In genomic region chr13:93963266-93964131, GRCh38 we compare ENCODE assay signal across 11 cellular contexts.
DNase-seq lines count a peak whose midpoint lies in the region; ATAC-seq and TF ChIP-seq lines count a peak whose summit lies in the region.
"Had no signal": no experiment of that assay in that cellular context is flagged by ENCODE, and none has a peak within 500 bp of the region (broad histone marks: within the 10 kb centered on the region; RNA-seq: fewer than 3 reads in every experiment).

No MANE protein-coding gene starts in this region.

- no peaks in the 10 kb centered on the region for H3K9me3 ChIP-seq in endodermal cell (ENCODE audit: control insufficient read depth, low read length)

- no peaks in the 10 kb centered on the region for H3K27me3 ChIP-seq in endodermal cell (ENCODE audit: control insufficient read depth, insufficient read depth, low read length, poor library complexity, severe bottlenecking)

- DNase-seq in DMS79 treated with DMSO at 0.1 percent for 48 hours (lab: John Stamatoyannopoulos, UW) (peak; percentile 68), DMS79 (lab: John Stamatoyannopoulos, UW) (no peak), NCI-H69 (lab: John Stamatoyannopoulos, UW) (peak; percentile 96), endodermal cell (no peak), skeletal muscle cell (ENCODE audit: low read depth) (peak; percentile 62)
- DNase-seq in activated T-cell treated with anti-CD3 and anti-CD28 coated beads, Interleukin-2, amount 50 U/mL, for 24 hours = no peak
- no peak for DNase-seq in activated naive CD4-positive, alpha-beta T cell treated with Interleukin-2 at 50 U/mL for 16 hours
- DNase-seq: effector CD8-positive, alpha-beta T cell; left cardiac atrium; NCI-H524 treated with DMSO at 0.1 percent for 48 hours had no signal

- H3K27ac ChIP-seq in endodermal cell (ENCODE audit: low read depth, low read length) = no peak overlapping the region

- H3K27me3 Mint-ChIP-seq in endodermal cell (ENCODE audit: insufficient read depth) = no peaks in the 10 kb centered on the region
- peaks cover 8% of the 10 kb centered on the region for H3K27me3 Mint-ChIP-seq in activated T-cell treated with anti-CD3 and anti-CD28 coated beads, Interleukin-2, amount 50 U/mL, for 24 hours

- WGBS in endodermal cell (ENCODE audit: insufficient coverage in 1 of 2, insufficient read length in 1 of 2), 2 experiments = 69 to 78% methylated on average over 4 to 6 of the region's 6 CpGs

- no peaks in the 10 kb centered on the region for H3K36me3 ChIP-seq in endodermal cell (ENCODE audit: control insufficient read depth, insufficient read depth, low read length)

- no peak for TF ChIP-seq CTCF in endodermal cell (conservative IDR thresholded peaks at IDR 0.05)

- H3K27ac Mint-ChIP-seq in endodermal cell = peak overlapping the region; percentile 1
- H3K27ac Mint-ChIP-seq in activated T-cell treated with anti-CD3 and anti-CD28 coated beads, Interleukin-2, amount 50 U/mL, for 24 hours = no peak overlapping the region

- H3K4me1 Mint-ChIP-seq in endodermal cell = peaks cover 35% of the 10 kb centered on the region
- no peaks in the 10 kb centered on the region for H3K4me1 Mint-ChIP-seq in activated T-cell treated with anti-CD3 and anti-CD28 coated beads, Interleukin-2, amount 50 U/mL, for 24 hours (ENCODE audit: low read depth)

- ATAC-seq in HG02759 (IDR thresholded peaks at IDR 0.05; ENCODE audit: unreplicated experiment) = no peak
- ATAC-seq: left cardiac atrium had no signal

- no peaks in the 10 kb centered on the region for H3K9me3 Mint-ChIP-seq in endodermal cell
- H3K9me3 Mint-ChIP-seq in activated T-cell treated with anti-CD3 and anti-CD28 coated beads, Interleukin-2, amount 50 U/mL, for 24 hours = no peaks in the 10 kb centered on the region

- no peak overlapping the region for H3K4me3 ChIP-seq in endodermal cell (ENCODE audit: low read length)
- no peak overlapping the region for H3K4me3 ChIP-seq in skeletal muscle cell (ENCODE audit: low read depth, low read length)

- no peak overlapping the region for H3K4me3 Mint-ChIP-seq in endodermal cell
- no peak overlapping the region for H3K4me3 Mint-ChIP-seq in activated T-cell treated with anti-CD3 and anti-CD28 coated beads, Interleukin-2, amount 50 U/mL, for 24 hours

- peaks cover 7% of the 10 kb centered on the region for H3K4me1 ChIP-seq in endodermal cell (ENCODE audit: control insufficient read depth, insufficient read depth, low read length)

- no peak overlapping the region for H3K9ac ChIP-seq in endodermal cell (ENCODE audit: extremely low read depth, low read length, poor library complexity, severe bottlenecking)

- no peaks in the 10 kb centered on the region for H3K36me3 Mint-ChIP-seq in endodermal cell (ENCODE audit: low read depth)
- H3K36me3 Mint-ChIP-seq in activated T-cell treated with anti-CD3 and anti-CD28 coated beads, Interleukin-2, amount 50 U/mL, for 24 hours (ENCODE audit: low read depth) = no peaks in the 10 kb centered on the region

Comparison
In these comparisons a context has a peak if more than half of its experiments do, and no peak if none do; other contexts are left out.
1. DNase-seq: peak in DMS79 treated with DMSO at 0.1 percent for 48 hours (single experiment), NCI-H69 (single experiment) and skeletal muscle cell (single experiment); none in DMS79 (single experiment), endodermal cell (single experiment), activated T-cell treated with anti-CD3 and anti-CD28 coated beads, Interleukin-2, amount 50 U/mL, for 24 hours (single experiment) and activated naive CD4-positive, alpha-beta T cell treated with Interleukin-2 at 50 U/mL for 16 hours (single experiment).